ENCODE assay signal across 1 cellular context in the genomic region with DNA sequence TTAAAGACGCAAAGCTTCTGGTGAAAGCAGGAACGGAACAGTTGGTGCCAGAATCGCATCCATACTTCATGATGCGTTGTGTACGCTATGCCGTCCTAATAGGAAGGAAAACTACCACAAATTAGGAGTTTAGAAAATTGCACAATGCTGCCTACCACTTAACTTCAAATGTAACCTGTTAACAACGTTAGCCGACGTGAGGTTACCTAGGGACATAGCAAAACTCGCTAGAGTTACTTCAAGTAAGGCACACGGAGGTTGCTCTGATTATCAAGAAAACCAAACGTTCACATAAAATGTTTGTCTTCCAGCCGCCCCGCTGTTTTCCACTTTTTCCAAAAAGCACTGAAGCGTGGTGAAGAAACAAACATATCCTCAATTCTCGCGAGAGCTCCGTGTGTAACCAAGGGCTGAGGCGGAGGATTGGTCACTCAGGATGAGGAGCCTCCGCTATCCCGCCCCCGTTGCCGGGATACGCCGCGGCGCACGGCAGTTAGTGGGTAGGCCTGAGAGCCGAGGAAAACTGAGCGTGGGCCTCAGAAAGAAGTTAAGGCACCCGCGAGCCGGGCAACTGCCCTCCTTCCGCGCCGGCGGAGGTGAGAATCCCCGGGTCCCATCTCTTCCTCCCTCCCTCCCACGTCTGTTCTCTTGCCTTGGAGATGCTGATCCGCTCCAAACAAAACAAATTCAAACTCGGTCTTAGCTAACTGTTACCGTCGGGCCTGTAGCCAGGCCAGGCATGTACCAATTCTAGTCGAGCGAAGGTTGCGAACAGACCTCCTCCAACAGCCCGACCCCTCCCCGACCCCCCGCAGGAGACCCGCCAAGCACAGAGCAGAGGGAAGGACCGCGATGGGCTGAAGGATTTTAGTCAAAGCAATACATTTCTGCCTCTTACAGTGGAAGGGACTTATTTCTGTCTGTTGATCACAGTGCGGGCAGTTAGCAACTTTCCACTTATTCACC.
TF ChIP-seq lines count a peak whose summit lies in the region.

Gene IFT74, plus strand, starts transcription at position 492 of the 966 bp plus-strand sequence. CDS start 5,556 bp downstream, outside the sequence.

TF ChIP-seq in WTC11, 78 proteins besides CTCF, POLR2A, EP300 and RAD21 (continued from another document):
- 0 out of 2 replicates have a peak, but pooled peaks have one; percentile 27 for TF ChIP-seq FOXP1 (CRISPR knock-in tag; IDR thresholded peaks at IDR 0.05; ENCODE audit: borderline replicate concordance)
- peak; percentile 61 for TF ChIP-seq NFYB (CRISPR knock-in tag; conservative IDR thresholded peaks at IDR 0.05; ENCODE audit: low read depth)
